Comparison of ENCODE assay signal across 18 cellular contexts in genomic region chr13:113646376-113646775, GRCh38. TPM values are rescaled to one million over a fixed set of nuclear protein-coding genes. Genes with fewer than 3 reads are reported as not detected.
DNase-seq lines count a peak whose midpoint lies in the region; ATAC-seq, FAIRE-seq and TF ChIP-seq lines count a peak whose summit lies in the region.
"Had no signal": no experiment of that assay in that cellular context is flagged by ENCODE, and none has a peak within 500 bp of the region (broad histone marks: within the 10 kb centered on the region; RNA-seq: fewer than 3 reads in every experiment).

No MANE protein-coding gene starts in this region.

- 35 to 50% (median 45%) methylated on average over 11 of the region's 11 CpGs for WGBS in small intestine, 3 donors
- WGBS in mesenchymal stem cell, result 78% methylated on average over 10 of the region's 11 CpGs

- FAIRE-seq in small intestine (lab: Jason Lieb, UNC), result no peak
- FAIRE-seq: GM12891 had no signal

- H3K4me2 ChIP-seq in mesenchymal stem cell (ENCODE audit: low read length, poor library complexity, severe bottlenecking), result no peak overlapping the region

- peaks cover 0 to 2% of the 10 kb centered on the region in 2 donors for H3K36me3 ChIP-seq in small intestine (ENCODE audit: control insufficient read depth in 2 of 2, insufficient read depth in 2 of 2, low read length in 2 of 2)
- H3K36me3 ChIP-seq in mesenchymal stem cell (ENCODE audit: control insufficient read depth in 1 of 2, insufficient read depth in 2 of 2, low read depth in 1 of 2, low read length in 2 of 2), result peaks cover 9 to 15% of the 10 kb centered on the region in 2 experiments
- H3K36me3 ChIP-seq: brain microvascular endothelial cell had no signal

- peaks cover 4 to 5% of the 10 kb centered on the region in 2 donors for H3K4me1 ChIP-seq in small intestine (ENCODE audit: control insufficient read depth in 2 of 2, insufficient read depth in 1 of 2, low read depth in 1 of 2, low read length in 1 of 2)
- peaks cover 3% of the 10 kb centered on the region for H3K4me1 ChIP-seq in mesenchymal stem cell (ENCODE audit: control insufficient read depth, insufficient read depth, low read depth, low read length)

- no peak overlapping the region for H2BK120ac ChIP-seq in mesenchymal stem cell (ENCODE audit: low read depth, low read length)

- no peaks in the 10 kb centered on the region for H3K9me3 ChIP-seq in small intestine (ENCODE audit: control insufficient read depth, low read depth)
- no peaks in the 10 kb centered on the region for H3K9me3 ChIP-seq in mesenchymal stem cell (ENCODE audit: control insufficient read depth, low read length)
- H3K9me3 ChIP-seq: left lung had no signal

- peaks cover 7% of the 10 kb centered on the region for H3K79me1 ChIP-seq in mesenchymal stem cell (replicated peaks; ENCODE audit: low read length, poor library complexity, severe bottlenecking)

- no peak overlapping the region for H2BK12ac ChIP-seq in mesenchymal stem cell (ENCODE audit: low read length in 2 of 2)

- POLR2A ChIA-PET in activated CD8-positive, alpha-beta T cell treated with anti-CD3 and anti-CD28 coated beads, Interleukin-2, amount 10 ng/mL, durations not matched to agents 7 days and 5 days (lab: Charles Lee), result interaction anchor here (0.6 kb wide), 1 partner anchor 307 kb away, joined by 3 read pairs; no protein-coding TSS in a partner anchor
- POLR2A ChIA-PET in activated CD8-positive, alpha-beta T cell treated with anti-CD3 and anti-CD28 coated beads for 36 hours (lab: Charles Lee), result interaction anchor here (0.6 kb wide), 1 partner anchor 12 kb away, joined by 3 read pairs; the partner anchor contains the start of gene ATP4B
- POLR2A ChIA-PET in T-cell (lab: Charles Lee), result no interaction called here

- CTCF ChIA-PET in activated CD8-positive, alpha-beta T cell treated with anti-CD3 and anti-CD28 coated beads, Interleukin-2, amount 10 ng/mL, durations not matched to agents 7 days and 5 days (lab: Charles Lee), result interaction anchor here (1.0 kb wide), 1 partner anchor 9 kb away, joined by 3 read pairs; no protein-coding TSS in a partner anchor
- CTCF ChIA-PET in activated CD8-positive, alpha-beta T cell treated with anti-CD3 and anti-CD28 coated beads for 36 hours (lab: Charles Lee), result no interaction called here
- CTCF ChIA-PET in T-cell (lab: Charles Lee), result interaction anchor here in 1 of 2 donors (0.6 kb wide), 1 partner anchor 136 kb away, joined by 3 read pairs; no protein-coding TSS in a partner anchor

- no peak overlapping the region for H3K23ac ChIP-seq in mesenchymal stem cell (ENCODE audit: low read length in 2 of 2)

- TF ChIP-seq CTCF in activated CD8-positive, alpha-beta T cell treated with anti-CD3 and anti-CD28 coated beads for 36 hours (IDR thresholded peaks at IDR 0.05), result no peak

- peaks cover 22% of the 10 kb centered on the region for H3K36me3 Mint-ChIP-seq in activated CD8-positive, alpha-beta T cell treated with anti-CD3 and anti-CD28 coated beads, Interleukin-2, amount 10 ng/mL, durations not matched to agents 7 days and 5 days (ENCODE audit: low read depth)
- H3K36me3 Mint-ChIP-seq in activated CD8-positive, alpha-beta T cell treated with anti-CD3 and anti-CD28 coated beads for 36 hours (ENCODE audit: low read depth), result peaks cover 17% of the 10 kb centered on the region
- H3K36me3 Mint-ChIP-seq in T-cell, result peaks cover 12% of the 10 kb centered on the region

- no peak for DNase-seq in activated CD8-positive, alpha-beta T cell treated with anti-CD3 and anti-CD28 coated beads, Interleukin-2, amount 10 ng/mL, durations not matched to agents 7 days and 5 days
- no peak for DNase-seq in activated CD8-positive, alpha-beta T cell treated with anti-CD3 and anti-CD28 coated beads for 36 hours
- DNase-seq in DMS79 (lab: John Stamatoyannopoulos, UW), result peak; percentile 90
- peak in 2 of 34 experiments; percentile 2 to 24 for DNase-seq in T-cell
- peak; percentile 32 for DNase-seq in small intestine
- DNase-seq in NOMO-1 (lab: John Stamatoyannopoulos, UW; ENCODE audit: unreplicated experiment in 2 of 2), result no peak
- DNase-seq in mesenchymal stem cell, result no peak
- no peak for DNase-seq in globus pallidus (ENCODE audit: low spot score)
- DNase-seq: activated CD4-positive, alpha-beta T cell treated with anti-CD3 and anti-CD28 coated beads, Interleukin-2, amount 10 ng/mL, durations not matched to agents 24 days and 14 days; brain microvascular endothelial cell; effector CD8-positive, alpha-beta T cell; H9; stimulated activated naive CD8-positive, alpha-beta T cell treated with anti-CD3 and anti-CD28 coated beads, Interleukin-15, Interleukin-2, amounts not matched to agents 100 U/mL and 50 U/mL, for 24 hours; T1000 had no signal

- ATAC-seq in activated CD8-positive, alpha-beta T cell treated with anti-CD3 and anti-CD28 coated beads, Interleukin-2, amount 10 ng/mL, durations not matched to agents 7 days and 5 days, result no peak
- ATAC-seq in activated CD8-positive, alpha-beta T cell treated with anti-CD3 and anti-CD28 coated beads for 36 hours, result no peak
- peak in 3 of 4 experiments; percentile 9 to 66 (median 16) for ATAC-seq in T-cell (replicated peaks in 1 of 4)
- ATAC-seq: stimulated activated naive CD8-positive, alpha-beta T cell treated with anti-CD3 and anti-CD28 coated beads, Interleukin-15, Interleukin-2, amounts not matched to agents 100 U/mL and 50 U/mL, for 24 hours had no signal

- H3K4me1 Mint-ChIP-seq in activated CD8-positive, alpha-beta T cell treated with anti-CD3 and anti-CD28 coated beads, Interleukin-2, amount 10 ng/mL, durations not matched to agents 7 days and 5 days (ENCODE audit: low read depth), result peaks cover 18% of the 10 kb centered on the region
- H3K4me1 Mint-ChIP-seq in activated CD8-positive, alpha-beta T cell treated with anti-CD3 and anti-CD28 coated beads for 36 hours (ENCODE audit: low read depth), result peaks cover 12% of the 10 kb centered on the region
- H3K4me1 Mint-ChIP-seq in T-cell, result peaks cover 18 to 23% (median 21%) of the 10 kb centered on the region in 3 donors

- no peaks in the 10 kb centered on the region for H3K27me3 ChIP-seq in small intestine (ENCODE audit: control insufficient read depth in 2 of 2, insufficient read depth in 2 of 2, low read length in 2 of 2)
- no peaks in the 10 kb centered on the region for H3K27me3 ChIP-seq in mesenchymal stem cell (ENCODE audit: control insufficient read depth in 1 of 2, insufficient read depth in 1 of 2, low read length in 2 of 2)
- H3K27me3 ChIP-seq: brain microvascular endothelial cell, left lung had no signal

- no peak overlapping the region for H3K14ac ChIP-seq in mesenchymal stem cell (ENCODE audit: low read length in 2 of 2)

- H3K9ac ChIP-seq in mesenchymal stem cell (ENCODE audit: low read length), result no peak overlapping the region

- no peak overlapping the region for H2AFZ ChIP-seq in mesenchymal stem cell (ENCODE audit: low read depth, low read length)

- H3K4me3 ChIP-seq in small intestine (ENCODE audit: low read depth in 1 of 2, low read length in 2 of 2), result no peak overlapping the region
- H3K4me3 ChIP-seq in mesenchymal stem cell (ENCODE audit: insufficient read depth in 1 of 2, low read depth in 1 of 2, low read length in 2 of 2), result no peak overlapping the region
- H3K4me3 ChIP-seq: left lung had no signal

- H3K27me3 Mint-ChIP-seq in activated CD8-positive, alpha-beta T cell treated with anti-CD3 and anti-CD28 coated beads, Interleukin-2, amount 10 ng/mL, durations not matched to agents 7 days and 5 days (ENCODE audit: low read depth), result no peaks in the 10 kb centered on the region
- H3K27me3 Mint-ChIP-seq in activated CD8-positive, alpha-beta T cell treated with anti-CD3 and anti-CD28 coated beads for 36 hours, result no peaks in the 10 kb centered on the region
- no peaks in the 10 kb centered on the region for H3K27me3 Mint-ChIP-seq in T-cell
- H3K27me3 Mint-ChIP-seq: activated CD4-positive, alpha-beta T cell treated with anti-CD3 and anti-CD28 coated beads, Interleukin-2, amount 10 ng/mL, durations not matched to agents 24 days and 14 days had no signal

- no peak overlapping the region for H4K8ac ChIP-seq in mesenchymal stem cell (ENCODE audit: low read length)

- H3K4me3 Mint-ChIP-seq in activated CD8-positive, alpha-beta T cell treated with anti-CD3 and anti-CD28 coated beads, Interleukin-2, amount 10 ng/mL, durations not matched to agents 7 days and 5 days, result no peak overlapping the region
- no peak overlapping the region for H3K4me3 Mint-ChIP-seq in activated CD8-positive, alpha-beta T cell treated with anti-CD3 and anti-CD28 coated beads for 36 hours
- H3K4me3 Mint-ChIP-seq in T-cell, result peak overlapping the region in 1 of 3 donors; percentile 69
- H3K4me3 Mint-ChIP-seq: activated CD4-positive, alpha-beta T cell treated with anti-CD3 and anti-CD28 coated beads, Interleukin-2, amount 10 ng/mL, durations not matched to agents 24 days and 14 days; H9 had no signal

- H2BK15ac ChIP-seq in mesenchymal stem cell (ENCODE audit: low read depth, poor library complexity, severe bottlenecking), result no peak overlapping the region

- no peak overlapping the region for H2BK5ac ChIP-seq in mesenchymal stem cell (ENCODE audit: low read depth, low read length, poor library complexity, severe bottlenecking)

- no peak overlapping the region for H3K18ac ChIP-seq in mesenchymal stem cell (ENCODE audit: low read depth in 1 of 2, low read length in 2 of 2)

- no peak overlapping the region for H2AK5ac ChIP-seq in mesenchymal stem cell (ENCODE audit: low read length, severe bottlenecking)

- H4K91ac ChIP-seq in mesenchymal stem cell (ENCODE audit: low read length), result no peak overlapping the region

- H3K9me3 Mint-ChIP-seq in activated CD8-positive, alpha-beta T cell treated with anti-CD3 and anti-CD28 coated beads, Interleukin-2, amount 10 ng/mL, durations not matched to agents 7 days and 5 days (ENCODE audit: insufficient read depth), result no peaks in the 10 kb centered on the region
- no peaks in the 10 kb centered on the region for H3K9me3 Mint-ChIP-seq in activated CD8-positive, alpha-beta T cell treated with anti-CD3 and anti-CD28 coated beads for 36 hours
- peaks cover 0 to 5% (median 0%) of the 10 kb centered on the region in 3 donors for H3K9me3 Mint-ChIP-seq in T-cell
- H3K9me3 Mint-ChIP-seq: activated CD4-positive, alpha-beta T cell treated with anti-CD3 and anti-CD28 coated beads, Interleukin-2, amount 10 ng/mL, durations not matched to agents 24 days and 14 days had no signal

- H3K27ac Mint-ChIP-seq in activated CD8-positive, alpha-beta T cell treated with anti-CD3 and anti-CD28 coated beads, Interleukin-2, amount 10 ng/mL, durations not matched to agents 7 days and 5 days, result peak overlapping the region; percentile 13
- H3K27ac Mint-ChIP-seq in activated CD8-positive, alpha-beta T cell treated with anti-CD3 and anti-CD28 coated beads for 36 hours, result no peak overlapping the region
- H3K27ac Mint-ChIP-seq in T-cell, result peak overlapping the region; percentile 0 to 39
- H3K27ac Mint-ChIP-seq: activated CD4-positive, alpha-beta T cell treated with anti-CD3 and anti-CD28 coated beads, Interleukin-2, amount 10 ng/mL, durations not matched to agents 24 days and 14 days; H9 had no signal

- no peak overlapping the region for H3K4ac ChIP-seq in mesenchymal stem cell (ENCODE audit: low read depth in 1 of 2, low read length in 2 of 2)

- intact Hi-C loops in activated CD8-positive, alpha-beta T cell treated with anti-CD3 and anti-CD28 coated beads for 36 hours (cut with micrococcal nuclease), result no loop called here

- H3K27ac ChIP-seq in small intestine (ENCODE audit: low read depth in 1 of 2, low read length in 1 of 2) (no peak overlapping the region), mesenchymal stem cell (ENCODE audit: low read length, poor library complexity, severe bottlenecking) (no peak overlapping the region)
- H3K27ac ChIP-seq: brain microvascular endothelial cell had no signal

RNA-seq across cellular contexts. Expression of gene ATP4B, which starts 11.6 kb away (rescaled TPM):
- total RNA-seq in activated CD8-positive, alpha-beta T cell treated with anti-CD3 and anti-CD28 coated beads, Interleukin-2, amount 10 ng/mL, durations not matched to agents 7 days and 5 days, result not detected
- total RNA-seq in activated CD8-positive, alpha-beta T cell treated with anti-CD3 and anti-CD28 coated beads for 36 hours, result not detected
- not detected for total RNA-seq in T-cell
- polyA plus RNA-seq in small intestine, result under 1 TPM in 1 of 3 donors, not detected in 2; 0.54 TPM
- polyA plus RNA-seq in mesenchymal stem cell (2013, experiment 1 of 2), result not detected
- not detected for polyA plus RNA-seq in mesenchymal stem cell (2013, experiment 2 of 2)
- total RNA-seq: activated CD4-positive, alpha-beta T cell treated with anti-CD3 and anti-CD28 coated beads, Interleukin-2, amount 10 ng/mL, durations not matched to agents 24 days and 14 days; H9; left lung; Right ventricle myocardium superior had no signal
- polyA plus RNA-seq: BJ had no signal

RNA-seq across cellular contexts. Expression of gene GRK1, which starts 20.6 kb away (rescaled TPM):
- total RNA-seq in activated CD8-positive, alpha-beta T cell treated with anti-CD3 and anti-CD28 coated beads, Interleukin-2, amount 10 ng/mL, durations not matched to agents 7 days and 5 days, result under 1 TPM in 1 of 2 experiments, not detected in 1; 0.05 TPM
- under 1 TPM; 0.07 to 0.09 TPM for total RNA-seq in activated CD8-positive, alpha-beta T cell treated with anti-CD3 and anti-CD28 coated beads for 36 hours
- total RNA-seq in T-cell, result not detected
- under 1 TPM in 1 of 3 donors, not detected in 2; 0.27 TPM for polyA plus RNA-seq in small intestine
- not detected for polyA plus RNA-seq in mesenchymal stem cell (2013, experiment 1 of 2)
- polyA plus RNA-seq in mesenchymal stem cell (2013, experiment 2 of 2), result not detected

Comparison
In these comparisons a context has a peak if more than half of its experiments do, and no peak if none do; other contexts are left out.
1. ATAC-seq: peak in T-cell (3 of 4); none in activated CD8-positive, alpha-beta T cell treated with anti-CD3 and anti-CD28 coated beads, Interleukin-2, amount 10 ng/mL, durations not matched to agents 7 days and 5 days (single experiment) and activated CD8-positive, alpha-beta T cell treated with anti-CD3 and anti-CD28 coated beads for 36 hours (single experiment).
2. DNase-seq: peak in DMS79 (single experiment) and small intestine (single experiment); none in activated CD8-positive, alpha-beta T cell treated with anti-CD3 and anti-CD28 coated beads, Interleukin-2, amount 10 ng/mL, durations not matched to agents 7 days and 5 days (single experiment), activated CD8-positive, alpha-beta T cell treated with anti-CD3 and anti-CD28 coated beads for 36 hours (single experiment), NOMO-1 (0 of 2), mesenchymal stem cell (single experiment) and globus pallidus (single experiment).
3. POLR2A ChIA-PET loops: an anchor here in activated CD8-positive, alpha-beta T cell treated with anti-CD3 and anti-CD28 coated beads, Interleukin-2, amount 10 ng/mL, durations not matched to agents 7 days and 5 days (0.6 kb wide) and activated CD8-positive, alpha-beta T cell treated with anti-CD3 and anti-CD28 coated beads for 36 hours (0.6 kb wide); none called in T-cell.